ENCODE assay signal across 8 cellular contexts in the genomic region with DNA sequence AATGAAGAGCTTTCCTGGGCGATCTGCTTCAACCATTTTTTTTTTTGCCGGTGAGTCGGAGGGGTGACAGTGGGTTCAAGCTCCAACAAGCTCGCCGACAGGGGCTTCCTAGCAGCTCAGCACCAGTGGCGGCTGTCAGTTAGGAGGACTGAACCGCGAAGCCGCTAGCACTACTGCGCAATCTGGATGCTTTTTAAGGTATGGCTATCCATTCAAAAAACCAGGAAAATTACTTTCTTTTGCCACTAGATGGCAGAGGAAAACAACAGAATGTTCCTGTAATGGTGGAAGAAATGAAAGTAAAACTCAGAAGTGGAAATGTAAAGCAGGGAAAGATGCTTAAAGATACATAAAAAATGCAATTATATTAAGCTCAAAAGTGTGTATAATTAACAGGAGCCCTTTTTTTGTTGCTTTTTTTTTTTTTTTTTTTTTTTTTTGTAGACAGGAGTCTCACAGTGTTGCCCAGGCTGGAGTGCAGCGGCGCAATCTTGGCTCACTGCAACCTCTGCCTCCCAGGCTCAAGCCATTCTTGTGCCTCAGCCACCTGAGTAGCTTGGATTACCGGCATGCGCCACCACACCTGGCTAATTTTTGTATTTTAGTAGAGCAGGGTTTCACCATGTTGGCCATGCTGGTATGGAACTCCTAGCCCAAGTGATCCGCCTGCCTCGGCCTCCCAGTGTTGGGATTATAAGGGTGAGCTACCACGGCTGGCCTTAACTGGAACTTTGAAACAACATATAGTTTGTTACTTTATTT. TPM values are rescaled to one million over a fixed set of nuclear protein-coding genes. Genes with fewer than 3 reads are reported as not detected.
A peak's percentile ranks its signal among the peaks of the same experiment; 100 is the strongest.
DNase-seq lines count a peak whose midpoint lies in the region; ATAC-seq lines count a peak whose summit lies in the region.

No MANE protein-coding gene starts in this region.

- peak overlapping the region; percentile 60 for H3K27ac ChIP-seq in thymus (ENCODE audit: low read depth)

- DNase-seq in activated naive CD4-positive, alpha-beta T cell treated with anti-CD3 and anti-CD28 coated beads for 36 hours, result peak; percentile 42
- no peak for DNase-seq in activated naive CD4-positive, alpha-beta T cell treated with Interleukin-2 at 50 U/mL for 16 hours
- peak; percentile 21 for DNase-seq in SK-N-DZ (ENCODE audit: low spot score)
- no peak for DNase-seq in central memory CD8-positive, alpha-beta T cell (ENCODE audit: low spot score in 2 of 2)
- DNase-seq in left kidney (ENCODE audit: low read depth, low spot score), result peak; percentile 76

- H3K4me3 Mint-ChIP-seq in activated naive CD4-positive, alpha-beta T cell treated with anti-CD3 and anti-CD28 coated beads for 36 hours, result peak overlapping the region; percentile 27
- peak overlapping the region; percentile 11 to 71 (median 44) for H3K4me3 Mint-ChIP-seq in IgD-negative memory B cell
- peak overlapping the region; percentile 26 for H3K4me3 Mint-ChIP-seq in central memory CD8-positive, alpha-beta T cell

- H3K9me3 ChIP-seq in thymus (ENCODE audit: control insufficient read depth), result no peaks in the 10 kb centered on the region

- peak overlapping the region; percentile 47 for H3K27ac Mint-ChIP-seq in activated naive CD4-positive, alpha-beta T cell treated with anti-CD3 and anti-CD28 coated beads for 36 hours
- peak overlapping the region; percentile 11 to 64 (median 15) for H3K27ac Mint-ChIP-seq in IgD-negative memory B cell
- peak overlapping the region; percentile 87 for H3K27ac Mint-ChIP-seq in central memory CD8-positive, alpha-beta T cell (ENCODE audit: low read depth)

- no peaks in the 10 kb centered on the region for H3K27me3 Mint-ChIP-seq in activated naive CD4-positive, alpha-beta T cell treated with anti-CD3 and anti-CD28 coated beads for 36 hours (ENCODE audit: low read depth)
- no peaks in the 10 kb centered on the region for H3K27me3 Mint-ChIP-seq in IgD-negative memory B cell
- H3K27me3 Mint-ChIP-seq in central memory CD8-positive, alpha-beta T cell, result no peaks in the 10 kb centered on the region

- H3K27me3 ChIP-seq in thymus (ENCODE audit: control insufficient read depth, insufficient read depth), result no peaks in the 10 kb centered on the region

- no peaks in the 10 kb centered on the region for H3K9me3 Mint-ChIP-seq in activated naive CD4-positive, alpha-beta T cell treated with anti-CD3 and anti-CD28 coated beads for 36 hours
- no peaks in the 10 kb centered on the region for H3K9me3 Mint-ChIP-seq in IgD-negative memory B cell
- no peaks in the 10 kb centered on the region for H3K9me3 Mint-ChIP-seq in central memory CD8-positive, alpha-beta T cell

- H3K4me1 Mint-ChIP-seq in activated naive CD4-positive, alpha-beta T cell treated with anti-CD3 and anti-CD28 coated beads for 36 hours (ENCODE audit: low read depth), result peaks cover 80% of the 10 kb centered on the region
- peaks cover 30 to 40% (median 35%) of the 10 kb centered on the region in 3 donors for H3K4me1 Mint-ChIP-seq in IgD-negative memory B cell
- peaks cover 54% of the 10 kb centered on the region for H3K4me1 Mint-ChIP-seq in central memory CD8-positive, alpha-beta T cell

- CTCF ChIA-PET in activated naive CD4-positive, alpha-beta T cell treated with anti-CD3 and anti-CD28 coated beads for 36 hours (lab: Charles Lee), result interaction anchor here (0.6 to 3.4 kb wide), 35 partner anchors 9 to 625 kb away, joined by 3 to 23 read pairs (median 4); a partner anchor contains a TSS

- peaks cover 3% of the 10 kb centered on the region for H3K36me3 ChIP-seq in thymus (ENCODE audit: control insufficient read depth, insufficient read depth)

- intact Hi-C loops in activated naive CD4-positive, alpha-beta T cell treated with anti-CD3 and anti-CD28 coated beads for 36 hours (cut with micrococcal nuclease), result loop anchor here (1.0 to 5.0 kb wide), 6 partner anchors 8 to 541 kb away; a partner anchor contains a TSS

- 86% methylated on average over 17 of the region's 17 CpGs for WGBS in thymus

- H3K4me1 ChIP-seq in thymus (ENCODE audit: control insufficient read depth, insufficient read depth, low read length), result no peaks in the 10 kb centered on the region

- H3K4me3 ChIP-seq in thymus (ENCODE audit: low read length), result no peak overlapping the region

- ATAC-seq in central memory CD8-positive, alpha-beta T cell (replicated peaks; ENCODE audit: extremely low read depth, poor library complexity, severe bottlenecking), result peak; percentile 74
- no peak for ATAC-seq in GM21576 (IDR thresholded peaks at IDR 0.05; ENCODE audit: unreplicated experiment)

- H3K36me3 Mint-ChIP-seq in activated naive CD4-positive, alpha-beta T cell treated with anti-CD3 and anti-CD28 coated beads for 36 hours (ENCODE audit: low read depth), result peaks cover 48% of the 10 kb centered on the region
- peaks cover 7% of the 10 kb centered on the region for H3K36me3 Mint-ChIP-seq in IgD-negative memory B cell
- H3K36me3 Mint-ChIP-seq in central memory CD8-positive, alpha-beta T cell (ENCODE audit: insufficient read depth), result peaks cover 27% of the 10 kb centered on the region

RNA-seq across cellular contexts. Expression of a gene that starts 8.5 kb away (rescaled TPM):
- total RNA-seq in activated naive CD4-positive, alpha-beta T cell treated with anti-CD3 and anti-CD28 coated beads for 36 hours, result 10 to 100 TPM; 52.4 to 56.4 TPM
- polyA plus RNA-seq in IgD-negative memory B cell (19.3 TPM), thymus (34.1 TPM)
- polyA plus RNA-seq in SK-N-DZ (2014; cell fraction: cytosol; rRNA removed), result 22.7 and 24.3 TPM in 2 replicates
- 21.3 and 23.1 TPM in 2 replicates for polyA plus RNA-seq in SK-N-DZ (2014; cell fraction: nucleus; rRNA removed)

RNA-seq across cellular contexts. Expression of a gene that starts 8.5 kb away (rescaled TPM):
- total RNA-seq in activated naive CD4-positive, alpha-beta T cell treated with anti-CD3 and anti-CD28 coated beads for 36 hours, result 10 to 100 TPM; 20.7 to 22.0 TPM
- 11.2 TPM for polyA plus RNA-seq in IgD-negative memory B cell
- 11.6 and 13.9 TPM in 2 replicates for polyA plus RNA-seq in SK-N-DZ (2014; cell fraction: cytosol; rRNA removed)
- polyA plus RNA-seq in SK-N-DZ (2014; cell fraction: nucleus; rRNA removed), result 7.5 and 8.2 TPM in 2 replicates
- 6.3 TPM for polyA plus RNA-seq in thymus

RNA-seq across cellular contexts. Expression of a gene that starts 38.7 kb away (rescaled TPM):
- 1 to 10 TPM; 1.4 to 1.8 TPM for total RNA-seq in activated naive CD4-positive, alpha-beta T cell treated with anti-CD3 and anti-CD28 coated beads for 36 hours
- polyA plus RNA-seq in IgD-negative memory B cell (2.9 TPM), thymus (16.2 TPM)
- polyA plus RNA-seq in SK-N-DZ (2014; cell fraction: cytosol; rRNA removed), result not detected in 2 replicates
- not detected in 2 replicates for polyA plus RNA-seq in SK-N-DZ (2014; cell fraction: nucleus; rRNA removed)

Comparison
In these comparisons a context has a peak if more than half of its experiments do, and no peak if none do; other contexts are left out.
1. DNase-seq: peak in activated naive CD4-positive, alpha-beta T cell treated with anti-CD3 and anti-CD28 coated beads for 36 hours (single experiment), SK-N-DZ (single experiment) and left kidney (single experiment); none in activated naive CD4-positive, alpha-beta T cell treated with Interleukin-2 at 50 U/mL for 16 hours (single experiment) and central memory CD8-positive, alpha-beta T cell (0 of 2).
2. H3K27ac Mint-ChIP-seq: peak in every context shown above with its lines; median percentile 87 in central memory CD8-positive, alpha-beta T cell; 47 in activated naive CD4-positive, alpha-beta T cell treated with anti-CD3 and anti-CD28 coated beads for 36 hours; 15 in IgD-negative memory B cell.
3. Peak in every context shown above with its lines, with median percentiles within 50 percentile points of each other: H3K4me3 Mint-ChIP-seq.